ENCODE assay signal across 1 cellular context in genomic region chr22:37775785-37776638, GRCh38.
TF ChIP-seq lines count a peak whose summit lies in the region.

No MANE protein-coding gene starts in this region.

TF ChIP-seq in HEK293, 187 proteins besides CTCF, POLR2A, EP300 and RAD21 (continued from another document):
- TF ChIP-seq ATF2 (tag by site-specific recombination; IDR thresholded peaks at IDR 0.05; ENCODE audit: low read depth): no peak
- TF ChIP-seq MZF1 (tag by site-specific recombination; IDR thresholded peaks at IDR 0.05; ENCODE audit: borderline replicate concordance): no peak
- TF ChIP-seq ZFHX2 (tag by site-specific recombination; conservative IDR thresholded peaks at IDR 0.05): no peak
- no peak for TF ChIP-seq PRDM6 (tag by site-specific recombination; IDR thresholded peaks at IDR 0.05)
- TF ChIP-seq ZNF664 (tag by site-specific recombination; IDR thresholded peaks at IDR 0.05): peak; percentile 95
- TF ChIP-seq ZNF341 (tag by site-specific recombination; IDR thresholded peaks at IDR 0.05; ENCODE audit: low read depth): no peak
- TF ChIP-seq MYNN (tag by site-specific recombination; IDR thresholded peaks at IDR 0.05; ENCODE audit: borderline replicate concordance): no peak
- no peak for TF ChIP-seq HOXD13 (CRISPR knock-in tag; IDR thresholded peaks at IDR 0.05; ENCODE audit: borderline replicate concordance)
- TF ChIP-seq ZBTB11 (tag by site-specific recombination; conservative IDR thresholded peaks at IDR 0.05; ENCODE audit: low read depth): no peak
- TF ChIP-seq ZNF18 (tag by site-specific recombination; IDR thresholded peaks at IDR 0.05): no peak
- TF ChIP-seq HOXC10 (CRISPR knock-in tag; IDR thresholded peaks at IDR 0.05): no peak
- no peak for TF ChIP-seq ZNF433 (tag by site-specific recombination; IDR thresholded peaks at IDR 0.05; ENCODE audit: low read depth)
